ENCODE assay signal across 7 cellular contexts in the genomic region with DNA sequence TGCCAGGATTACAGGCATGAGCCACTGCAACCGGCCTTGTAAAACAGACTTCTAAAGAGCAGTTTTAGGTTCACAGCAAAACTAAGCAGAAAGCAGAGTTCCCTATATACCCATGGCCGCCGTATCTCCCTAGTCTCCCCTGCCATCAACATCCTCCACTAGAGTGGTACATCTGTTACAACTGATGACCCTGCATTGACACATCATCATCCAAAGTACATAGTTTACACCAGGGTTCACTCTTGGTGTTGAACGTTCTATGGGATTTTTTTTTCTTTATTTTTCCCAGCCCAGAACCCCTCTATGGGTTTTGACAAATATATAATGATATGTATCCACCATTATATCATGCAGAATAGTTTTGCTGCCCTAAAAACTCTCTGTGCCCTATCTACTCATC.
"Had no signal": no experiment of that assay in that cellular context is flagged by ENCODE, and none has a peak within 500 bp of the region (broad histone marks: within the 10 kb centered on the region; RNA-seq: fewer than 3 reads in every experiment).

No MANE protein-coding gene starts in this region.

- H3K27ac ChIP-seq: HL-60 had no signal

- H3K27ac Mint-ChIP-seq: GM23338, H9 had no signal

- H3K4me3 Mint-ChIP-seq: GM23338, H9 had no signal

- ATAC-seq: GM23338, K562 had no signal

- H2AFZ ChIP-seq: GM23338 had no signal

- H3K9me3 Mint-ChIP-seq: GM23338, H9 had no signal

- H3K4me2 ChIP-seq: GM23338 had no signal

- H3K4me3 ChIP-seq: GM23338, K562 had no signal

- DNase-seq: H9, HCEC 1CT, IMR-90, KG1 had no signal
